2 cellular contexts compared by ENCODE assay signal in the genomic region with DNA sequence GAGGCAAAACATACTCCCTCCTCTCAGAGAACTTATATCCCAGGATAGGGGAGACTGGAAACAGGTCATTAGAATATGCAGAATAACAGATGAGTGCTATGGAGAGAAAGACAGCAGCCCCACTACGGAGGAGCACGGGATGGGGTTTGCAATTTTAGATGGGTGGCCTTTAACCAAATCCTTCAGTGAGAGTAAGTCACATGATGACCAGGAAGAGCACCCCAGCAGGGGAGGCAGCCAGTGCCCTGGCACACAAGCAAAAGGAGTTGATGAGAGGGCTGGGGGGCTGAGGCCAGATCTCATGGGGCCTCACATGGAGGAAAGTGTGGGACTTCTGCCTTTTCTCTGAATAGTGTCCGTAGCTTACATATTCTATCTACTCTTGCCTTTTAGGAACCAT.
TF ChIP-seq lines count a peak whose summit lies in the region.

No MANE protein-coding gene starts in this region.

TF ChIP-seq in liver, 16 proteins besides CTCF, POLR2A, EP300 and RAD21 (continued from another document):
- no peak for TF ChIP-seq FOXA1 (IDR thresholded peaks at IDR 0.05)
- TF ChIP-seq, protein P1, sequence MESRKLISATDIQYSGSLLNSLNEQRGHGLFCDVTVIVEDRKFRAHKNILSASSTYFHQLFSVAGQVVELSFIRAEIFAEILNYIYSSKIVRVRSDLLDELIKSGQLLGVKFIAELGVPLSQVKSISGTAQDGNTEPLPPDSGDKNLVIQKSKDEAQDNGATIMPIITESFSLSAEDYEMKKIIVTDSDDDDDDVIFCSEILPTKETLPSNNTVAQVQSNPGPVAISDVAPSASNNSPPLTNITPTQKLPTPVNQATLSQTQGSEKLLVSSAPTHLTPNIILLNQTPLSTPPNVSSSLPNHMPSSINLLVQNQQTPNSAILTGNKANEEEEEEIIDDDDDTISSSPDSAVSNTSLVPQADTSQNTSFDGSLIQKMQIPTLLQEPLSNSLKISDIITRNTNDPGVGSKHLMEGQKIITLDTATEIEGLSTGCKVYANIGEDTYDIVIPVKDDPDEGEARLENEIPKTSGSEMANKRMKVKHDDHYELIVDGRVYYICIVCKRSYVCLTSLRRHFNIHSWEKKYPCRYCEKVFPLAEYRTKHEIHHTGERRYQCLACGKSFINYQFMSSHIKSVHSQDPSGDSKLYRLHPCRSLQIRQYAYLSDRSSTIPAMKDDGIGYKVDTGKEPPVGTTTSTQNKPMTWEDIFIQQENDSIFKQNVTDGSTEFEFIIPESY (IDR thresholded peaks at IDR 0.05), result no peak
- TF ChIP-seq, protein P2, sequence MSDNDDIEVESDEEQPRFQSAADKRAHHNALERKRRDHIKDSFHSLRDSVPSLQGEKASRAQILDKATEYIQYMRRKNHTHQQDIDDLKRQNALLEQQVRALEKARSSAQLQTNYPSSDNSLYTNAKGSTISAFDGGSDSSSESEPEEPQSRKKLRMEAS (IDR thresholded peaks at IDR 0.05), result no peak
- TF ChIP-seq YY1 (IDR thresholded peaks at IDR 0.05), result no peak
- no peak for TF ChIP-seq HNF4G (IDR thresholded peaks at IDR 0.05)
- TF ChIP-seq JUND (IDR thresholded peaks at IDR 0.05), result no peak
- TF ChIP-seq, protein P3, sequence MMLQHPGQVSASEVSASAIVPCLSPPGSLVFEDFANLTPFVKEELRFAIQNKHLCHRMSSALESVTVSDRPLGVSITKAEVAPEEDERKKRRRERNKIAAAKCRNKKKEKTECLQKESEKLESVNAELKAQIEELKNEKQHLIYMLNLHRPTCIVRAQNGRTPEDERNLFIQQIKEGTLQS (IDR thresholded peaks at IDR 0.05), result no peak
- no peak for TF ChIP-seq HNF4A (conservative IDR thresholded peaks at IDR 0.05)
- no peak for TF ChIP-seq NR2F2 (IDR thresholded peaks at IDR 0.05)
- TF ChIP-seq TAF1 (conservative IDR thresholded peaks at IDR 0.05), result no peak
- no peak for TF ChIP-seq SP1 (IDR thresholded peaks at IDR 0.05)
- no peak for TF ChIP-seq RXRA (IDR thresholded peaks at IDR 0.05)
TF ChIP-seq in liver: peak in this region for 0.

TF ChIP-seq in HepG2, 621 proteins besides CTCF, POLR2A, EP300 and RAD21 (continued from another document):
- TF ChIP-seq GABPA (IDR thresholded peaks at IDR 0.05; ENCODE audit: low read depth, low read length), result no peak
- TF ChIP-seq GABPA (CRISPR knock-in tag; IDR thresholded peaks at IDR 0.05; ENCODE audit: low read depth), result no peak
- TF ChIP-seq ZNF672 (CRISPR knock-in tag; IDR thresholded peaks at IDR 0.05), result no peak
- no peak for TF ChIP-seq GTF3A (CRISPR knock-in tag; conservative IDR thresholded peaks at IDR 0.05)
- TF ChIP-seq THAP11 (CRISPR knock-in tag; IDR thresholded peaks at IDR 0.05), result no peak
- no peak for TF ChIP-seq EHMT2 (IDR thresholded peaks at IDR 0.05; ENCODE audit: borderline replicate concordance, low read depth, low read length)
- no peak for TF ChIP-seq ZNF615 (CRISPR knock-in tag; IDR thresholded peaks at IDR 0.05; ENCODE audit: borderline replicate concordance)
- no peak for TF ChIP-seq ZNF20 (CRISPR knock-in tag; IDR thresholded peaks at IDR 0.05)
- TF ChIP-seq, protein P4, sequence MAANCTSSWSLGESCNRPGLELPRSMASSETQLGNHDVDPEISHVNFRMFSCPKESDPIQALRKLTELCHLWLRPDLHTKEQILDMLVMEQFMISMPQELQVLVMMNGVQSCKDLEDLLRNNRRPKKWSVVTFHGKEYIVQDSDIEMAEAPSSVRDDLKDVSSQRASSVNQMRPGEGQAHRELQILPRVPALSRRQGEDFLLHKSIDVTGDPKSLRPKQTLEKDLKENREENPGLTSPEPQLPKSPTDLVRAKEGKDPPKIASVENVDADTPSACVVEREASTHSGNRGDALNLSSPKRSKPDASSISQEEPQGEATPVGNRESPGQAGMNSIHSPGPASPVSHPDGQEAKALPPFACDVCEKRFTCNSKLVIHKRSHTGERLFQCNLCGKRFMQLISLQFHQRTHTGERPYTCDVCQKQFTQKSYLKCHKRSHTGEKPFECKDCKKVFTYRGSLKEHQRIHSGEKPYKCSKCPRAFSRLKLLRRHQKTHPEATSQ (CRISPR knock-in tag; IDR thresholded peaks at IDR 0.05; ENCODE audit: borderline replicate concordance), result no peak
- TF ChIP-seq SMC3 (IDR thresholded peaks at IDR 0.05; ENCODE audit: low read length), result no peak
- TF ChIP-seq, protein P5, sequence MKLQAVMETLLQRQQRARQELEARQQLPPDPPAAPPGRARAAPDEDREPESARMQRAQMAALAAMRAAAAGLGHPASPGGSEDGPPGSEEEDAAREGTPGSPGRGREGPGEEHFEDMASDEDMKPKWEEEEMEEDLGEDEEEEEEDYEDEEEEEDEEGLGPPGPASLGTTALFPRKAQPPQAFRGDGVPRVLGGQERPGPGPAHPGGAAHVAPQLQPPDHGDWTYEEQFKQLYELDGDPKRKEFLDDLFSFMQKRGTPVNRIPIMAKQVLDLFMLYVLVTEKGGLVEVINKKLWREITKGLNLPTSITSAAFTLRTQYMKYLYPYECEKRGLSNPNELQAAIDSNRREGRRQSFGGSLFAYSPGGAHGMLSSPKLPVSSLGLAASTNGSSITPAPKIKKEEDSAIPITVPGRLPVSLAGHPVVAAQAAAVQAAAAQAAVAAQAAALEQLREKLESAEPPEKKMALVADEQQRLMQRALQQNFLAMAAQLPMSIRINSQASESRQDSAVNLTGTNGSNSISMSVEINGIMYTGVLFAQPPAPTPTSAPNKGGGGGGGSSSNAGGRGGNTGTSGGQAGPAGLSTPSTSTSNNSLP (IDR thresholded peaks at IDR 0.05; ENCODE audit: low read depth, low read length), result no peak
- no peak for TF ChIP-seq KAT7 (CRISPR knock-in tag; IDR thresholded peaks at IDR 0.05; ENCODE audit: borderline replicate concordance)
- TF ChIP-seq TARDBP (CRISPR knock-in tag; IDR thresholded peaks at IDR 0.05), result no peak
- no peak for TF ChIP-seq RORA (CRISPR knock-in tag; IDR thresholded peaks at IDR 0.05)
- TF ChIP-seq ATF7-NPFF (CRISPR knock-in tag; IDR thresholded peaks at IDR 0.05; ENCODE audit: low read depth), result no peak
- TF ChIP-seq ZNF660 (CRISPR knock-in tag; IDR thresholded peaks at IDR 0.05; ENCODE audit: borderline replicate concordance, low read depth), result no peak
- TF ChIP-seq, protein P6, sequence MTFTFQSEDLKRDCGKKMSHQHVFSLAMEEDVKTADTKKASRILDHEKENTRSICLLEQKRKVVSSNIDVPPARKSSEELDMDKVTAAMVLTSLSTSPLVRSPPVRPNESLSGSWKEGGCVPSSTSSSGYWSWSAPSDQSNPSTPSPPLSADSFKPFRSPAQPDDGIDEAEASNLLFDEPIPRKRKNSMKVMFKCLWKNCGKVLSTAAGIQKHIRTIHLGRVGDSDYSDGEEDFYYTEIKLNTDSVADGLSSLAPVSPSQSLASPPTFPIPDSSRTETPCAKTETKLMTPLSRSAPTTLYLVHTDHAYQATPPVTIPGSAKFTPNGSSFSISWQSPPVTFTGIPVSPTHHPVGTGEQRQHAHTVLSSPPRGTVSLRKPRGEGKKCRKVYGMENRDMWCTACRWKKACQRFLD (CRISPR knock-in tag; IDR thresholded peaks at IDR 0.05; ENCODE audit: borderline replicate concordance), result no peak
